Comparison of ENCODE assay signal across 8 cellular contexts in the genomic region with DNA sequence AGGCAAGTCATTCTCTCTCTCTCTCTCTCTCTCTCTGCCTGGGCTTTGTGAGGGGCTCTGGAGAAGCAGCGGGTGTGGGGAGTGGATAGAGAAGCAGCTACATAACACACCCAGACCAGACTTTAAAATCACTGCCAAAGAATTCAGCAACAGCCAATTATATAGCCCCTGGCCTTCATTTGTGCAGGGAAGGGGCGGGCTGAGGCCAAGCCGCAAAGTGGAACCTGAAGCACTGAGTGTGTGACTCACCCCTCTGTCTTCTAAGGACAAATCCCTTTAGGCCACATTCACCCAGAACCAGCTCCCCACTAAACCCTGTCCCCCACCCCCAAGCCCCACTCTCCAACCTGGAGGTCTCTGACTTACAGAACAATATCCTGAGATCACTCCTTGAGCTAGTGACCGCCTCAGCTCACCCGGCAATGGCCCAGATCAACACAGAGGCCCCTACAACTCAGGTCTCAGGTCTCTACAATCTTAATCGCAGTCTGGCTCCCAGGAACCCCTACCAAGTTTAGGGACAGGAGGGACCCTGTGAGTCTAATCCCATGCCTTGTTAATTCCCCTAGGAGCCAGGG.
DNase-seq lines count a peak whose midpoint lies in the region; ATAC-seq and TF ChIP-seq lines count a peak whose summit lies in the region.

No MANE protein-coding gene starts in this region.

- no peak for ATAC-seq in HG02571 (IDR thresholded peaks at IDR 0.05; ENCODE audit: unreplicated experiment)

- DNase-seq in NCI-H2196 (lab: John Stamatoyannopoulos, UW; ENCODE audit: unreplicated experiment), result peak; percentile 33
- DNase-seq in NCI-H2196 treated with DMSO at 0.1 percent for 48 hours (lab: John Stamatoyannopoulos, UW; ENCODE audit: unreplicated experiment), result no peak
- peak; percentile 54 for DNase-seq in NCI-H2227 (lab: John Stamatoyannopoulos, UW; ENCODE audit: unreplicated experiment)
- peak; percentile 79 for DNase-seq in activated effector memory CD4-positive, alpha-beta T cell treated with anti-CD3 and anti-CD28 coated beads, Interleukin-2, amount 50 U/mL, for 16 hours
- DNase-seq in glomerular visceral epithelial cell (ENCODE audit: extremely low spot score), result peak; percentile 98
- peak; percentile 95 for DNase-seq in retinal pigment epithelial cell (ENCODE audit: low read depth)
- DNase-seq in NCI-H1092 (lab: John Stamatoyannopoulos, UW), result no peak

- TF ChIP-seq CTCF in retinal pigment epithelial cell (conservative IDR thresholded peaks at IDR 0.05; ENCODE audit: low read depth, low read length), result no peak

- H3K4me3 ChIP-seq in retinal pigment epithelial cell (ENCODE audit: low read length), result peak overlapping the region; percentile 17

Comparison
In these comparisons a context has a peak if more than half of its experiments do, and no peak if none do; other contexts are left out.
1. DNase-seq: peak in NCI-H2196 (single experiment), NCI-H2227 (single experiment), activated effector memory CD4-positive, alpha-beta T cell treated with anti-CD3 and anti-CD28 coated beads, Interleukin-2, amount 50 U/mL, for 16 hours (single experiment), glomerular visceral epithelial cell (single experiment) and retinal pigment epithelial cell (single experiment); none in NCI-H2196 treated with DMSO at 0.1 percent for 48 hours (single experiment) and NCI-H1092 (single experiment).